In genomic region chrX:65534450-65535292, GRCh38 we compare ENCODE assay signal across 8 cellular contexts. TPM values are rescaled to one million over a fixed set of nuclear protein-coding genes. Genes with fewer than 3 reads are reported as not detected.
DNase-seq lines count a peak whose midpoint lies in the region; TF ChIP-seq lines count a peak whose summit lies in the region.

Gene LAS1L, minus strand, starts transcription at chrX:65534787. Its CDS starts 72 bp downstream, at chrX:65534715.

- H3K4me3 ChIP-seq in NB4 (ENCODE audit: low read depth, low read length) = peak within 1 kb of the TSS; percentile 97
- H3K4me3 ChIP-seq in SK-N-MC = peak within 1 kb of the TSS; percentile 86
- H3K4me3 ChIP-seq in suprapubic skin = peak within 1 kb of the TSS; percentile 68

- 50% methylated on average over 38 of the region's 50 CpGs for WGBS in suprapubic skin

- peaks cover 23% of the 10 kb centered on the region for H3K4me1 Mint-ChIP-seq in HFFc6 (ENCODE audit: low read depth)
- H3K4me1 Mint-ChIP-seq in activated naive CD4-positive, alpha-beta T cell treated with anti-CD3 and anti-CD28 coated beads, Interleukin-2, amount 10 ng/mL, durations not matched to agents 7 days and 5 days = peaks cover 23% of the 10 kb centered on the region

- peak; percentile 59 for TF ChIP-seq POLR2A in NB4 (IDR thresholded peaks at IDR 0.05; ENCODE audit: extremely low read depth, insufficient read length)
- peak in 1 of 2 donors; percentile 41 for TF ChIP-seq POLR2A in suprapubic skin (IDR thresholded peaks at IDR 0.05)

- H3K9me3 ChIP-seq in SK-N-MC (ENCODE audit: low read depth, low read length) = no peaks in the 10 kb centered on the region
- H3K9me3 ChIP-seq in suprapubic skin = no peaks in the 10 kb centered on the region

- peak within 1 kb of the TSS; percentile 97 for H3K27ac Mint-ChIP-seq in HFFc6
- peak within 1 kb of the TSS; percentile 98 for H3K27ac Mint-ChIP-seq in activated naive CD4-positive, alpha-beta T cell treated with anti-CD3 and anti-CD28 coated beads, Interleukin-2, amount 10 ng/mL, durations not matched to agents 7 days and 5 days

- peaks cover 14% of the 10 kb centered on the region; the same call in 1 of the 2 replicates for H3K36me3 Mint-ChIP-seq in HFFc6 (ENCODE audit: low read depth)
- peaks cover 18% of the 10 kb centered on the region for H3K36me3 Mint-ChIP-seq in activated naive CD4-positive, alpha-beta T cell treated with anti-CD3 and anti-CD28 coated beads, Interleukin-2, amount 10 ng/mL, durations not matched to agents 7 days and 5 days

- H3K4me3 Mint-ChIP-seq in HFFc6 = peak within 1 kb of the TSS; percentile 100
- H3K4me3 Mint-ChIP-seq in activated naive CD4-positive, alpha-beta T cell treated with anti-CD3 and anti-CD28 coated beads, Interleukin-2, amount 10 ng/mL, durations not matched to agents 7 days and 5 days = peak within 1 kb of the TSS; percentile 100

- peak; percentile 70 for DNase-seq in GM04503 (ENCODE audit: low read depth)
- DNase-seq in HFFc6 = peak; percentile 89
- peak; percentile 96 for DNase-seq in NB4 (ENCODE audit: low read depth)
- peak; percentile 76 for DNase-seq in SK-N-MC (ENCODE audit: low read depth, low spot score)
- peak; percentile 92 for DNase-seq in activated naive CD4-positive, alpha-beta T cell treated with anti-CD3 and anti-CD28 coated beads, Interleukin-2, amount 10 ng/mL, durations not matched to agents 7 days and 5 days
- DNase-seq in germinal center (ENCODE audit: low spot score) = peak; percentile 94
- DNase-seq in nucleus accumbens (lab: John Stamatoyannopoulos, UW) = peak; percentile 13 to 94 (median 85)
- DNase-seq in suprapubic skin (ENCODE audit: low spot score in 2 of 2) = peak; percentile 94

- H3K36me3 ChIP-seq in SK-N-MC (ENCODE audit: insufficient read depth, low read length) = peaks cover 11% of the 10 kb centered on the region; the same call in 1 of the 2 replicates
- peaks cover 11% of the 10 kb centered on the region for H3K36me3 ChIP-seq in suprapubic skin

- H3K9me3 Mint-ChIP-seq in HFFc6 = no peaks in the 10 kb centered on the region
- no peaks in the 10 kb centered on the region for H3K9me3 Mint-ChIP-seq in activated naive CD4-positive, alpha-beta T cell treated with anti-CD3 and anti-CD28 coated beads, Interleukin-2, amount 10 ng/mL, durations not matched to agents 7 days and 5 days

- H3K27ac ChIP-seq in SK-N-MC (no peak within 1 kb of the TSS), suprapubic skin (peak within 1 kb of the TSS; percentile 59)

- TF ChIP-seq EP300 in suprapubic skin (IDR thresholded peaks at IDR 0.05) = no peak

- H3K27me3 ChIP-seq in suprapubic skin = no peaks in the 10 kb centered on the region

- no peaks in the 10 kb centered on the region for H3K27me3 Mint-ChIP-seq in HFFc6 (ENCODE audit: insufficient read depth)
- H3K27me3 Mint-ChIP-seq in activated naive CD4-positive, alpha-beta T cell treated with anti-CD3 and anti-CD28 coated beads, Interleukin-2, amount 10 ng/mL, durations not matched to agents 7 days and 5 days = no peaks in the 10 kb centered on the region

- TF ChIP-seq CTCF in HFFc6 (IDR thresholded peaks at IDR 0.05) (no peak), NB4 (IDR thresholded peaks at IDR 0.05; ENCODE audit: low read depth, low read length) (no peak), suprapubic skin (IDR thresholded peaks at IDR 0.05) (no peak)

- CTCF ChIA-PET in activated naive CD4-positive, alpha-beta T cell treated with anti-CD3 and anti-CD28 coated beads, Interleukin-2, amount 10 ng/mL, durations not matched to agents 7 days and 5 days (lab: Charles Lee) = no interaction called here

- H3K4me1 ChIP-seq in suprapubic skin = peaks cover 15% of the 10 kb centered on the region

- H3K9ac ChIP-seq in SK-N-MC (ENCODE audit: insufficient read length) = peak within 1 kb of the TSS; percentile 81

RNA-seq across cellular contexts. Expression of gene LAS1L, which starts in this region (rescaled TPM):
- 10 to 100 TPM; 29.2 to 33.0 (median 31.9) TPM for total RNA-seq in HFFc6 (2021; fragmentation: NEBNext Ultra II Directional; extraction: Animal tissue kit (Norgen Biotek cat#: 25700))
- total RNA-seq in suprapubic skin = 10 to 100 TPM; 17.2 to 38.2 (median 31.5) TPM
